In genomic region chr2:64730551-64731305, GRCh38 we compare ENCODE assay signal across 8 cellular contexts.
DNase-seq lines count a peak whose midpoint lies in the region; ATAC-seq and TF ChIP-seq lines count a peak whose summit lies in the region.

No MANE protein-coding gene starts in this region.

- H3K36me3 ChIP-seq in GM23338 (ENCODE audit: insufficient read depth): no peaks in the 10 kb centered on the region
- H3K36me3 ChIP-seq in urinary bladder (ENCODE audit: insufficient read depth): no peaks in the 10 kb centered on the region

- H3K4me3 ChIP-seq in GM23338: no peak overlapping the region
- peak overlapping the region; percentile 28 for H3K4me3 ChIP-seq in urinary bladder (ENCODE audit: low read depth, low read length)

- peaks cover 30% of the 10 kb centered on the region for H3K4me1 Mint-ChIP-seq in GM23338
- H3K4me1 Mint-ChIP-seq in activated T-cell treated with anti-CD3 and anti-CD28 coated beads, Interleukin-2, amount 50 U/mL, for 4 hours (ENCODE audit: low read depth): peaks cover 52% of the 10 kb centered on the region
- H3K4me1 Mint-ChIP-seq in natural killer cell treated with Interleukin-12 subunit alpha and Interleukin-12 subunit beta and Interleukin-15 and Interleukin-18, amount 100 ng/mL, for 72 hours (ENCODE audit: low read depth in 2 of 2): peaks cover 30 to 42% of the 10 kb centered on the region in 2 donors

- peaks cover 3% of the 10 kb centered on the region for H3K27me3 Mint-ChIP-seq in GM23338 (ENCODE audit: insufficient read depth, low read depth, poor library complexity)
- H3K27me3 Mint-ChIP-seq in activated T-cell treated with anti-CD3 and anti-CD28 coated beads, Interleukin-2, amount 50 U/mL, for 4 hours (ENCODE audit: low read depth): no peaks in the 10 kb centered on the region
- no peaks in the 10 kb centered on the region for H3K27me3 Mint-ChIP-seq in natural killer cell treated with Interleukin-12 subunit alpha and Interleukin-12 subunit beta and Interleukin-15 and Interleukin-18, amount 100 ng/mL, for 72 hours

- no peak overlapping the region for H3K4me2 ChIP-seq in GM23338

- no peaks in the 10 kb centered on the region for H3K79me2 ChIP-seq in GM23338 (replicated peaks; ENCODE audit: insufficient read depth)

- no peaks in the 10 kb centered on the region for H3F3A ChIP-seq in GM23338 (replicated peaks; ENCODE audit: low read depth)

- TF ChIP-seq CTCF in GM23338 (conservative IDR thresholded peaks at IDR 0.05; ENCODE audit: low read depth in 2 of 2): no peak

- no peaks in the 10 kb centered on the region for H3K27me3 ChIP-seq in GM23338 (ENCODE audit: insufficient read depth)

- H3K4me1 ChIP-seq in GM23338 (ENCODE audit: insufficient read depth) (peaks cover 15% of the 10 kb centered on the region), urinary bladder (ENCODE audit: insufficient read depth) (no peaks in the 10 kb centered on the region)

- peak; percentile 79 for DNase-seq in AG20443 (ENCODE audit: low spot score)
- no peak for DNase-seq in GM23338 (ENCODE audit: low spot score)
- peak; percentile 28 to 63 for DNase-seq in NCI-H526 (lab: John Stamatoyannopoulos, UW)
- DNase-seq in activated T-cell treated with anti-CD3 and anti-CD28 coated beads, Interleukin-2, amount 50 U/mL, for 4 hours: peak; percentile 22
- DNase-seq in fibroblast of gingiva (ENCODE audit: low read depth): peak; percentile 77
- no peak for DNase-seq in natural killer cell treated with Interleukin-12 subunit alpha and Interleukin-12 subunit beta and Interleukin-15 and Interleukin-18, amount 100 ng/mL, for 72 hours (ENCODE audit: low spot score)

- H3K36me3 Mint-ChIP-seq in GM23338 (ENCODE audit: low read depth): no peaks in the 10 kb centered on the region
- H3K36me3 Mint-ChIP-seq in activated T-cell treated with anti-CD3 and anti-CD28 coated beads, Interleukin-2, amount 50 U/mL, for 4 hours (ENCODE audit: insufficient read depth): peaks cover 3% of the 10 kb centered on the region
- H3K36me3 Mint-ChIP-seq in natural killer cell treated with Interleukin-12 subunit alpha and Interleukin-12 subunit beta and Interleukin-15 and Interleukin-18, amount 100 ng/mL, for 72 hours: no peaks in the 10 kb centered on the region

- H2AFZ ChIP-seq in GM23338: 0 out of 2 replicates have a peak overlapping the region, but pooled peaks have one; percentile 3

- H3K9me2 ChIP-seq in GM23338 (ENCODE audit: insufficient read depth): no peaks in the 10 kb centered on the region

- ATAC-seq in GM23338 (peak; percentile 40; the same call in 2 of the 3 replicates), GM21423 (IDR thresholded peaks at IDR 0.05; ENCODE audit: unreplicated experiment) (no peak)
- peak; percentile 65 for ATAC-seq in activated T-cell treated with anti-CD3 and anti-CD28 coated beads, Interleukin-2, amount 50 U/mL, for 4 hours
- ATAC-seq in natural killer cell treated with Interleukin-12 subunit alpha and Interleukin-12 subunit beta and Interleukin-15 and Interleukin-18, amount 100 ng/mL, for 72 hours: peak; percentile 51

- no peaks in the 10 kb centered on the region for H3K9me3 Mint-ChIP-seq in GM23338
- no peaks in the 10 kb centered on the region for H3K9me3 Mint-ChIP-seq in activated T-cell treated with anti-CD3 and anti-CD28 coated beads, Interleukin-2, amount 50 U/mL, for 4 hours
- peaks cover 4% of the 10 kb centered on the region for H3K9me3 Mint-ChIP-seq in natural killer cell treated with Interleukin-12 subunit alpha and Interleukin-12 subunit beta and Interleukin-15 and Interleukin-18, amount 100 ng/mL, for 72 hours

- WGBS in urinary bladder: 9% methylated on average over 9 of the region's 9 CpGs

- H3K27ac Mint-ChIP-seq in GM23338: peak overlapping the region; percentile 89; the same call in 1 of the 2 replicates
- H3K27ac Mint-ChIP-seq in natural killer cell treated with Interleukin-12 subunit alpha and Interleukin-12 subunit beta and Interleukin-15 and Interleukin-18, amount 100 ng/mL, for 72 hours: peak overlapping the region; percentile 93 to 95

- H3K4me3 Mint-ChIP-seq in GM23338: no peak overlapping the region
- peak overlapping the region; percentile 84 for H3K4me3 Mint-ChIP-seq in activated T-cell treated with anti-CD3 and anti-CD28 coated beads, Interleukin-2, amount 50 U/mL, for 4 hours
- H3K4me3 Mint-ChIP-seq in natural killer cell treated with Interleukin-12 subunit alpha and Interleukin-12 subunit beta and Interleukin-15 and Interleukin-18, amount 100 ng/mL, for 72 hours: peak overlapping the region; percentile 89

- no peak overlapping the region for H3K27ac ChIP-seq in GM23338 (ENCODE audit: low read depth)
- peak overlapping the region; percentile 67 for H3K27ac ChIP-seq in urinary bladder (ENCODE audit: low read depth)

- no peaks in the 10 kb centered on the region for H4K20me1 ChIP-seq in GM23338 (replicated peaks; ENCODE audit: insufficient read depth)

TF ChIP-seq in GM23338, 12 proteins besides CTCF, POLR2A, EP300 and RAD21 (continues in another document):
- TF ChIP-seq JUNB (IDR thresholded peaks at IDR 0.05; ENCODE audit: unreplicated experiment) (no peak), ZNF331 (CRISPR knock-in tag; IDR thresholded peaks at IDR 0.05; ENCODE audit: low read depth) (no peak), NANOG (IDR thresholded peaks at IDR 0.05; ENCODE audit: borderline replicate concordance) (no peak), POLR2AphosphoS5 (IDR thresholded peaks at IDR 0.05; ENCODE audit: low read depth) (no peak), REST (IDR thresholded peaks at IDR 0.05; ENCODE audit: unreplicated experiment) (no peak), ETS1 (IDR thresholded peaks at IDR 0.05) (no peak)

Comparison
In these comparisons a context has a peak if more than half of its experiments do, and no peak if none do; other contexts are left out.
1. DNase-seq: peak in AG20443 (single experiment), NCI-H526 (2 of 2), activated T-cell treated with anti-CD3 and anti-CD28 coated beads, Interleukin-2, amount 50 U/mL, for 4 hours (single experiment) and fibroblast of gingiva (single experiment); none in GM23338 (single experiment) and natural killer cell treated with Interleukin-12 subunit alpha and Interleukin-12 subunit beta and Interleukin-15 and Interleukin-18, amount 100 ng/mL, for 72 hours (single experiment).